12 cellular contexts compared by ENCODE assay signal in genomic region chrX:40281341-40282005, GRCh38.
DNase-seq lines count a peak whose midpoint lies in the region; ATAC-seq, FAIRE-seq and TF ChIP-seq lines count a peak whose summit lies in the region.
"Had no signal": no experiment of that assay in that cellular context is flagged by ENCODE, and none has a peak within 500 bp of the region (broad histone marks: within the 10 kb centered on the region; RNA-seq: fewer than 3 reads in every experiment).

No MANE protein-coding gene starts in this region.

- H3K4me3 Mint-ChIP-seq in activated CD4-positive, alpha-beta T cell treated with anti-CD3 and anti-CD28 coated beads, Interleukin-2, amount 10 ng/mL, durations not matched to agents 7 days and 5 days, result no peak overlapping the region
- peak overlapping the region; percentile 2 for H3K4me3 Mint-ChIP-seq in activated CD8-positive, alpha-beta T cell treated with anti-CD3 and anti-CD28 coated beads, Interleukin-2, amount 10 ng/mL, durations not matched to agents 7 days and 5 days
- H3K4me3 Mint-ChIP-seq in stimulated activated effector memory CD8-positive, alpha-beta T cell treated with anti-CD3 and anti-CD28 coated beads, Interleukin-12 subunit alpha, Interleukin-12 subunit beta, amount 100 ng/mL, for 72 hours, result no peak overlapping the region

- H3K36me3 Mint-ChIP-seq in activated CD4-positive, alpha-beta T cell treated with anti-CD3 and anti-CD28 coated beads, Interleukin-2, amount 10 ng/mL, durations not matched to agents 7 days and 5 days (ENCODE audit: low read depth), result no peaks in the 10 kb centered on the region
- peaks cover 3% of the 10 kb centered on the region for H3K36me3 Mint-ChIP-seq in activated CD8-positive, alpha-beta T cell treated with anti-CD3 and anti-CD28 coated beads, Interleukin-2, amount 10 ng/mL, durations not matched to agents 7 days and 5 days (ENCODE audit: low read depth)
- H3K36me3 Mint-ChIP-seq in stimulated activated effector memory CD8-positive, alpha-beta T cell treated with anti-CD3 and anti-CD28 coated beads, Interleukin-12 subunit alpha, Interleukin-12 subunit beta, amount 100 ng/mL, for 72 hours, result peaks cover 8% of the 10 kb centered on the region

- ATAC-seq in activated CD8-positive, alpha-beta T cell treated with anti-CD3 and anti-CD28 coated beads, Interleukin-2, amount 10 ng/mL, durations not matched to agents 7 days and 5 days, result peak; percentile 51
- ATAC-seq in stimulated activated effector memory CD8-positive, alpha-beta T cell treated with anti-CD3 and anti-CD28 coated beads, Interleukin-12 subunit alpha, Interleukin-12 subunit beta, amount 100 ng/mL, for 72 hours, result peak; percentile 63

- POLR2A ChIA-PET in activated CD4-positive, alpha-beta T cell treated with anti-CD3 and anti-CD28 coated beads, Interleukin-2, amount 10 ng/mL, durations not matched to agents 7 days and 5 days (lab: Charles Lee), result interaction anchor here (0.6 kb wide), 1 partner anchor 150 kb away, joined by 4 read pairs; no protein-coding TSS in a partner anchor
- POLR2A ChIA-PET in activated CD8-positive, alpha-beta T cell treated with anti-CD3 and anti-CD28 coated beads, Interleukin-2, amount 10 ng/mL, durations not matched to agents 7 days and 5 days (lab: Charles Lee), result interaction anchor here (0.6 kb wide), 1 partner anchor 112 kb away, joined by 3 read pairs; no protein-coding TSS in a partner anchor

- H3K9me2 ChIP-seq in Loucy (replicated peaks; ENCODE audit: low read depth, low read length), result no peaks in the 10 kb centered on the region

- no peaks in the 10 kb centered on the region for H3F3A ChIP-seq in Loucy (ENCODE audit: low read depth)

- peaks cover 41% of the 10 kb centered on the region for H3K4me1 Mint-ChIP-seq in activated CD4-positive, alpha-beta T cell treated with anti-CD3 and anti-CD28 coated beads, Interleukin-2, amount 10 ng/mL, durations not matched to agents 7 days and 5 days
- H3K4me1 Mint-ChIP-seq in activated CD8-positive, alpha-beta T cell treated with anti-CD3 and anti-CD28 coated beads, Interleukin-2, amount 10 ng/mL, durations not matched to agents 7 days and 5 days (ENCODE audit: low read depth), result peaks cover 38% of the 10 kb centered on the region
- H3K4me1 Mint-ChIP-seq in stimulated activated effector memory CD8-positive, alpha-beta T cell treated with anti-CD3 and anti-CD28 coated beads, Interleukin-12 subunit alpha, Interleukin-12 subunit beta, amount 100 ng/mL, for 72 hours, result peaks cover 38% of the 10 kb centered on the region

- peak overlapping the region; percentile 69 for H3K4me2 ChIP-seq in Loucy (ENCODE audit: low read depth, low read length, poor library complexity, severe bottlenecking)

- H2AFZ ChIP-seq in Loucy (ENCODE audit: low read length), result no peak overlapping the region

- no peak overlapping the region for H3K27ac ChIP-seq in small intestine (ENCODE audit: low read depth in 1 of 2, low read length in 1 of 2)
- H3K27ac ChIP-seq: brain microvascular endothelial cell had no signal

- peaks cover 8% of the 10 kb centered on the region for H3K9me3 Mint-ChIP-seq in activated CD4-positive, alpha-beta T cell treated with anti-CD3 and anti-CD28 coated beads, Interleukin-2, amount 10 ng/mL, durations not matched to agents 7 days and 5 days
- no peaks in the 10 kb centered on the region for H3K9me3 Mint-ChIP-seq in activated CD8-positive, alpha-beta T cell treated with anti-CD3 and anti-CD28 coated beads, Interleukin-2, amount 10 ng/mL, durations not matched to agents 7 days and 5 days (ENCODE audit: insufficient read depth)
- peaks cover 4% of the 10 kb centered on the region for H3K9me3 Mint-ChIP-seq in stimulated activated effector memory CD8-positive, alpha-beta T cell treated with anti-CD3 and anti-CD28 coated beads, Interleukin-12 subunit alpha, Interleukin-12 subunit beta, amount 100 ng/mL, for 72 hours

- H3K27me3 ChIP-seq in Loucy (ENCODE audit: insufficient read depth, low read length, poor library complexity, severe bottlenecking), result no peaks in the 10 kb centered on the region
- H3K27me3 ChIP-seq in small intestine (ENCODE audit: control insufficient read depth in 2 of 2, insufficient read depth in 2 of 2, low read length in 2 of 2), result no peaks in the 10 kb centered on the region
- H3K27me3 ChIP-seq: brain microvascular endothelial cell had no signal

- H3K27me3 Mint-ChIP-seq in activated CD4-positive, alpha-beta T cell treated with anti-CD3 and anti-CD28 coated beads, Interleukin-2, amount 10 ng/mL, durations not matched to agents 7 days and 5 days, result peaks cover 2% of the 10 kb centered on the region
- H3K27me3 Mint-ChIP-seq in activated CD8-positive, alpha-beta T cell treated with anti-CD3 and anti-CD28 coated beads, Interleukin-2, amount 10 ng/mL, durations not matched to agents 7 days and 5 days (ENCODE audit: low read depth), result no peaks in the 10 kb centered on the region

- H3K9me3 ChIP-seq in Loucy (ENCODE audit: insufficient read depth, low read depth, low read length), result no peaks in the 10 kb centered on the region
- peaks cover 1% of the 10 kb centered on the region for H3K9me3 ChIP-seq in small intestine (ENCODE audit: control insufficient read depth, low read depth)

- H3K36me3 ChIP-seq in Loucy (ENCODE audit: insufficient read depth, low read length), result no peaks in the 10 kb centered on the region
- no peaks in the 10 kb centered on the region for H3K36me3 ChIP-seq in small intestine (ENCODE audit: control insufficient read depth in 2 of 2, insufficient read depth in 2 of 2, low read length in 2 of 2)
- H3K36me3 ChIP-seq: brain microvascular endothelial cell had no signal

- no peaks in the 10 kb centered on the region for H3K79me2 ChIP-seq in Loucy (ENCODE audit: insufficient read depth, low read length)

- peak; percentile 50 for DNase-seq in activated CD4-positive, alpha-beta T cell treated with anti-CD3 and anti-CD28 coated beads, Interleukin-2, amount 10 ng/mL, durations not matched to agents 7 days and 5 days
- no peak for DNase-seq in activated CD4-positive, alpha-beta T cell treated with anti-CD3 and anti-CD28 coated beads, Interleukin-2, amount 50 U/mL, for 4 hours
- DNase-seq in activated CD8-positive, alpha-beta T cell treated with anti-CD3 and anti-CD28 coated beads, Interleukin-2, amount 10 ng/mL, durations not matched to agents 7 days and 5 days, result peak; percentile 63
- no peak for DNase-seq in stimulated activated effector memory CD8-positive, alpha-beta T cell treated with anti-CD3 and anti-CD28 coated beads, Interleukin-12 subunit alpha, Interleukin-12 subunit beta, amount 100 ng/mL, for 72 hours (ENCODE audit: low spot score in 2 of 2)
- DNase-seq in NCI-H2029 treated with DMSO at 0.1 percent for 48 hours (lab: John Stamatoyannopoulos, UW) (no peak), NCI-H1436 treated with DMSO at 0.1 percent for 48 hours (lab: John Stamatoyannopoulos, UW) (no peak), small intestine (no peak)
- DNase-seq: brain microvascular endothelial cell, NCI-H345, nucleus accumbens had no signal

- H3K4me3 ChIP-seq in Loucy (ENCODE audit: low read length, poor library complexity, severe bottlenecking) (peak overlapping the region; percentile 49), small intestine (ENCODE audit: low read depth in 1 of 2, low read length in 2 of 2) (no peak overlapping the region)
- H3K4me3 ChIP-seq: lung had no signal

- H3K4me1 ChIP-seq in Loucy (ENCODE audit: insufficient read depth, low read length, poor library complexity, severe bottlenecking) (peaks cover 31% of the 10 kb centered on the region), small intestine (ENCODE audit: control insufficient read depth in 2 of 2, insufficient read depth in 1 of 2, low read depth in 1 of 2, low read length in 1 of 2) (peaks cover 0 to 2% of the 10 kb centered on the region in 2 donors)

- peak overlapping the region; percentile 36 for H3K27ac Mint-ChIP-seq in activated CD4-positive, alpha-beta T cell treated with anti-CD3 and anti-CD28 coated beads, Interleukin-2, amount 10 ng/mL, durations not matched to agents 7 days and 5 days
- H3K27ac Mint-ChIP-seq in activated CD8-positive, alpha-beta T cell treated with anti-CD3 and anti-CD28 coated beads, Interleukin-2, amount 10 ng/mL, durations not matched to agents 7 days and 5 days, result peak overlapping the region; percentile 27
- peak overlapping the region; percentile 72 for H3K27ac Mint-ChIP-seq in stimulated activated effector memory CD8-positive, alpha-beta T cell treated with anti-CD3 and anti-CD28 coated beads, Interleukin-12 subunit alpha, Interleukin-12 subunit beta, amount 100 ng/mL, for 72 hours

- no peak for TF ChIP-seq CTCF in Loucy (conservative IDR thresholded peaks at IDR 0.05; ENCODE audit: low read length)

- CTCF ChIA-PET in activated CD4-positive, alpha-beta T cell treated with anti-CD3 and anti-CD28 coated beads, Interleukin-2, amount 10 ng/mL, durations not matched to agents 7 days and 5 days (lab: Charles Lee), result interaction anchor here (1.9 kb wide), 1 partner anchor 12 kb away, joined by 5 read pairs; no protein-coding TSS in a partner anchor
- CTCF ChIA-PET in activated CD8-positive, alpha-beta T cell treated with anti-CD3 and anti-CD28 coated beads, Interleukin-2, amount 10 ng/mL, durations not matched to agents 7 days and 5 days (lab: Charles Lee), result interaction anchor here (1.7 kb wide), 1 partner anchor 187 kb away, joined by 6 read pairs; no protein-coding TSS in a partner anchor

- 53 to 71% (median 67%) methylated on average over 4 of the region's 4 CpGs for WGBS in small intestine, 3 donors

- H4K20me1 ChIP-seq in Loucy (ENCODE audit: insufficient read depth, low read length, poor library complexity, severe bottlenecking), result no peaks in the 10 kb centered on the region

- FAIRE-seq in small intestine (lab: Jason Lieb, UNC), result no peak

- H3K9ac ChIP-seq in Loucy (ENCODE audit: low read depth, low read length, poor library complexity, severe bottlenecking), result peak overlapping the region; percentile 18

Comparison
In these comparisons a context has a peak if more than half of its experiments do, and no peak if none do; other contexts are left out.
1. DNase-seq: peak in activated CD4-positive, alpha-beta T cell treated with anti-CD3 and anti-CD28 coated beads, Interleukin-2, amount 10 ng/mL, durations not matched to agents 7 days and 5 days (single experiment) and activated CD8-positive, alpha-beta T cell treated with anti-CD3 and anti-CD28 coated beads, Interleukin-2, amount 10 ng/mL, durations not matched to agents 7 days and 5 days (single experiment); none in activated CD4-positive, alpha-beta T cell treated with anti-CD3 and anti-CD28 coated beads, Interleukin-2, amount 50 U/mL, for 4 hours (0 of 2), stimulated activated effector memory CD8-positive, alpha-beta T cell treated with anti-CD3 and anti-CD28 coated beads, Interleukin-12 subunit alpha, Interleukin-12 subunit beta, amount 100 ng/mL, for 72 hours (0 of 2), NCI-H2029 treated with DMSO at 0.1 percent for 48 hours (single experiment), NCI-H1436 treated with DMSO at 0.1 percent for 48 hours (single experiment) and small intestine (single experiment).
2. Peak in every context shown above with its lines, with median percentiles within 50 percentile points of each other: H3K27ac Mint-ChIP-seq.